In the genomic region with DNA sequence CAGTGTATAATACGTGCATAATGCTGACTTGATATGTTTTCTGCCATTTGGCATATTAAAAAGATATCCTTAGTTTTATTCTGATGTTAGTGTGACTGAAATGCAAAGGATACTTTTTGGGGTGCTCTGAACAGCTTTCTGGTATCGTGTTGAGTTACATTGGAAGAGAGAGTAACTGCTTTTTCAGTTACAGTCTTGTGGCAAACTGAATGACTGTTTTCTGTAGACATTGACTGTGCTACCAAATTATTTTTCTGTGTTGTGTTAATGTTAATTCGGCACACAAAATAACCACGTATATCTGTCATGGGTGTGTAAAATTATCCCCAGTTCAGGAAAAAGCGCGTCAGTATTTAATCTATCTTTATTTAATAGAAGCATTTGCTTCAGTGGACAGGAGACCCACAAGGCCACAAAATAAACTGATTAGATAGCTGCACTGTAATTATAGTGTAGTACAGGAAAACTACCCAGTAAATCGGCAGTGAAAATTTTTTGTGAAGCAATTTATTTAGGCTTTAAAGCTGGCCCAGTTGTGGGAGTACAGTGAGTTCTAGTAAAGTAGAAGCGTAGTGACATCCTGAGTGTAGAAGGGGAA, we compare ENCODE assay signal across 9 cellular contexts. TPM values are rescaled to one million over a fixed set of nuclear protein-coding genes. Genes with fewer than 3 reads are reported as not detected.
DNase-seq lines count a peak whose midpoint lies in the region; ATAC-seq, FAIRE-seq and TF ChIP-seq lines count a peak whose summit lies in the region.
"Had no signal": no experiment of that assay in that cellular context is flagged by ENCODE, and none has a peak within 500 bp of the region (broad histone marks: within the 10 kb centered on the region; RNA-seq: fewer than 3 reads in every experiment).

No MANE protein-coding gene starts in this region.

- no peaks in the 10 kb centered on the region for H3K27me3 Mint-ChIP-seq in stimulated activated naive CD8-positive, alpha-beta T cell treated with anti-CD3 and anti-CD28 coated beads, Interleukin-15, Interleukin-2, amounts not matched to agents 100 ng/mL and 50 ng/mL, for 24 hours
- H3K27me3 Mint-ChIP-seq in activated CD8-positive, alpha-beta T cell treated with anti-CD3 and anti-CD28 coated beads for 36 hours: no peaks in the 10 kb centered on the region

- peak overlapping the region; percentile 93 for H3K4me2 ChIP-seq in keratinocyte (ENCODE audit: control insufficient read depth, extremely low read depth, insufficient read depth, low read depth, low read length)

- H3K79me2 ChIP-seq in keratinocyte (ENCODE audit: control insufficient read depth, insufficient read depth, low read length): peaks cover 62% of the 10 kb centered on the region

- POLR2A ChIA-PET in activated CD8-positive, alpha-beta T cell treated with anti-CD3 and anti-CD28 coated beads for 36 hours (lab: Charles Lee): interaction anchor here (0.9 to 1.6 kb wide), 4 partner anchors 11 to 108 kb away, joined by 3 to 4 read pairs (median 3); no protein-coding TSS in a partner anchor

- TF ChIP-seq CTCF in activated CD8-positive, alpha-beta T cell treated with anti-CD3 and anti-CD28 coated beads for 36 hours (IDR thresholded peaks at IDR 0.05): no peak
- TF ChIP-seq CTCF in keratinocyte (optimal IDR thresholded peaks at IDR 0.05 in 1 of 3, IDR thresholded peaks at IDR 0.05 in 1 of 3, conservative IDR thresholded peaks at IDR 0.05 in 1 of 3; ENCODE audit: extremely low read depth in 1 of 3, insufficient read depth in 2 of 3, low read length in 3 of 3) (no peak), heart right ventricle (IDR thresholded peaks at IDR 0.05) (no peak)

- H3K4me1 ChIP-seq in keratinocyte (ENCODE audit: control insufficient read depth, extremely low read depth, insufficient read depth, low read length): peaks cover 49% of the 10 kb centered on the region
- peaks cover 0 to 46% (median 31%) of the 10 kb centered on the region in 9 donors for H3K4me1 ChIP-seq in heart right ventricle

- dilution Hi-C loops in keratinocyte (cut with MboI; ENCODE audit: extremely low pct_ligation_motif_present, low sequenced_read_pairs): no loop called here

- H3K4me3 Mint-ChIP-seq in stimulated activated naive CD8-positive, alpha-beta T cell treated with anti-CD3 and anti-CD28 coated beads, Interleukin-15, Interleukin-2, amounts not matched to agents 100 ng/mL and 50 ng/mL, for 24 hours: peak overlapping the region; percentile 99
- H3K4me3 Mint-ChIP-seq in activated CD8-positive, alpha-beta T cell treated with anti-CD3 and anti-CD28 coated beads for 36 hours: peak overlapping the region; percentile 96

- peaks cover 62% of the 10 kb centered on the region for H3K4me1 Mint-ChIP-seq in stimulated activated naive CD8-positive, alpha-beta T cell treated with anti-CD3 and anti-CD28 coated beads, Interleukin-15, Interleukin-2, amounts not matched to agents 100 ng/mL and 50 ng/mL, for 24 hours (ENCODE audit: low read depth)
- H3K4me1 Mint-ChIP-seq in activated CD8-positive, alpha-beta T cell treated with anti-CD3 and anti-CD28 coated beads for 36 hours (ENCODE audit: low read depth): peaks cover 53% of the 10 kb centered on the region

- H3K27ac Mint-ChIP-seq in stimulated activated naive CD8-positive, alpha-beta T cell treated with anti-CD3 and anti-CD28 coated beads, Interleukin-15, Interleukin-2, amounts not matched to agents 100 ng/mL and 50 ng/mL, for 24 hours: peak overlapping the region; percentile 85
- peak overlapping the region; percentile 78 for H3K27ac Mint-ChIP-seq in activated CD8-positive, alpha-beta T cell treated with anti-CD3 and anti-CD28 coated beads for 36 hours

- no peaks in the 10 kb centered on the region for H3K9me1 ChIP-seq in keratinocyte (ENCODE audit: control insufficient read depth, extremely low read depth, insufficient read depth, low read length)

- no peak for DNase-seq in stimulated activated naive CD8-positive, alpha-beta T cell treated with anti-CD3 and anti-CD28 coated beads, Interleukin-15, Interleukin-2, amounts not matched to agents 100 U/mL and 50 U/mL, for 24 hours
- DNase-seq in activated CD8-positive, alpha-beta T cell treated with anti-CD3 and anti-CD28 coated beads for 36 hours: no peak
- no peak for DNase-seq in keratinocyte (ENCODE audit: low read depth, low spot score)
- no peak for DNase-seq in nucleus accumbens (lab: John Stamatoyannopoulos, UW)
- no peak for DNase-seq in heart right ventricle
- no peak for DNase-seq in dedifferentiated amniotic fluid mesenchymal stem cell (ENCODE audit: extremely low spot score)
- DNase-seq in RCC 7860 (ENCODE audit: low spot score): no peak

- peaks cover 7% of the 10 kb centered on the region for H4K20me1 ChIP-seq in keratinocyte (ENCODE audit: control insufficient read depth, extremely low read depth, insufficient read depth, low read length)

- 58 to 69% methylated on average over 8 of the region's 8 CpGs for WGBS in heart right ventricle, 2 donors

- no peak for ATAC-seq in stimulated activated naive CD8-positive, alpha-beta T cell treated with anti-CD3 and anti-CD28 coated beads, Interleukin-15, Interleukin-2, amounts not matched to agents 100 U/mL and 50 U/mL, for 24 hours
- ATAC-seq in activated CD8-positive, alpha-beta T cell treated with anti-CD3 and anti-CD28 coated beads for 36 hours: no peak
- ATAC-seq in heart right ventricle: no peak

- H3K9me3 ChIP-seq in keratinocyte (ENCODE audit: control insufficient read depth, low read depth, low read length): no peaks in the 10 kb centered on the region
- no peaks in the 10 kb centered on the region for H3K9me3 ChIP-seq in heart right ventricle
- H3K9me3 ChIP-seq: neutrophil had no signal

- H3K27ac ChIP-seq in keratinocyte (ENCODE audit: control insufficient read depth, insufficient read depth, low read length) (peak overlapping the region; percentile 52), heart right ventricle (no peak overlapping the region)
- H3K27ac ChIP-seq: neutrophil had no signal

- H3K9me3 Mint-ChIP-seq in stimulated activated naive CD8-positive, alpha-beta T cell treated with anti-CD3 and anti-CD28 coated beads, Interleukin-15, Interleukin-2, amounts not matched to agents 100 ng/mL and 50 ng/mL, for 24 hours: peaks cover 5% of the 10 kb centered on the region
- H3K9me3 Mint-ChIP-seq in activated CD8-positive, alpha-beta T cell treated with anti-CD3 and anti-CD28 coated beads for 36 hours: peaks cover 3% of the 10 kb centered on the region

- peak overlapping the region; percentile 58 for H3K9ac ChIP-seq in keratinocyte (ENCODE audit: control insufficient read depth, extremely low read depth, insufficient read depth, low read length)

- peaks cover 37% of the 10 kb centered on the region for H3K36me3 Mint-ChIP-seq in stimulated activated naive CD8-positive, alpha-beta T cell treated with anti-CD3 and anti-CD28 coated beads, Interleukin-15, Interleukin-2, amounts not matched to agents 100 ng/mL and 50 ng/mL, for 24 hours (ENCODE audit: low read depth)
- peaks cover 41% of the 10 kb centered on the region for H3K36me3 Mint-ChIP-seq in activated CD8-positive, alpha-beta T cell treated with anti-CD3 and anti-CD28 coated beads for 36 hours (ENCODE audit: low read depth)

- CTCF ChIA-PET in activated CD8-positive, alpha-beta T cell treated with anti-CD3 and anti-CD28 coated beads for 36 hours (lab: Charles Lee): interaction anchor here (0.9 to 1.3 kb wide), 3 partner anchors 22 to 214 kb away, joined by 3 to 5 read pairs (median 4); no protein-coding TSS in a partner anchor

- no peak overlapping the region for H2AFZ ChIP-seq in keratinocyte (ENCODE audit: control insufficient read depth, low read length)

- no peaks in the 10 kb centered on the region for H3K27me3 ChIP-seq in keratinocyte (ENCODE audit: control insufficient read depth, extremely low read depth, insufficient read depth, low read length)
- no peaks in the 10 kb centered on the region for H3K27me3 ChIP-seq in heart right ventricle

- H3K4me3 ChIP-seq in keratinocyte (ENCODE audit: control insufficient read depth in 2 of 3, extremely low read depth in 1 of 3, insufficient read depth in 2 of 3, low read depth in 1 of 3, low read length in 3 of 3): peak overlapping the region in 2 of 3 experiments; percentile 57 to 61
- H3K4me3 ChIP-seq in heart right ventricle: no peak overlapping the region

- H3K36me3 ChIP-seq in keratinocyte (ENCODE audit: control insufficient read depth in 2 of 2, extremely low read depth in 1 of 2, insufficient read depth in 2 of 2, low read length in 2 of 2) (no peaks in the 10 kb centered on the region), heart right ventricle (no peaks in the 10 kb centered on the region)
- H3K36me3 ChIP-seq: neutrophil had no signal

- intact Hi-C loops in activated CD8-positive, alpha-beta T cell treated with anti-CD3 and anti-CD28 coated beads for 36 hours (cut with micrococcal nuclease): no loop called here
- intact Hi-C loops in heart right ventricle (cut with DNase I): loop anchor here in 1 of 10 donors (10.0 kb wide), 1 partner anchor 130 kb away; a partner anchor contains a TSS

- no peak for FAIRE-seq in keratinocyte (lab: Jason Lieb, UNC)
- FAIRE-seq in RCC 7860 (lab: Jason Lieb, UNC): no peak

RNA-seq across cellular contexts. Expression of a gene that starts 2.5 kb away (rescaled TPM):
- 10 to 100 TPM; 65.5 to 71.1 TPM for total RNA-seq in activated CD8-positive, alpha-beta T cell treated with anti-CD3 and anti-CD28 coated beads for 36 hours
- polyA plus RNA-seq in keratinocyte (62.5 to 98.6 TPM (median 66.9 TPM) in 3 replicates), heart right ventricle (10 to 100 TPM; 10.2 to 23.5 TPM)
- 114 TPM for polyA plus RNA-seq in keratinocyte (2011; ENCODE audit: low read depth)
- polyA plus RNA-seq in keratinocyte (2011; cell fraction: cytosol; rRNA removed): 74.7 and 115 TPM in 2 replicates
- 48.9 and 70.2 TPM in 2 replicates for polyA plus RNA-seq in keratinocyte (2011; cell fraction: nucleus; rRNA removed)
- polyA plus RNA-seq in keratinocyte (2012; ENCODE audit: low replicate concordance): 47.6 and 57.8 TPM in 2 replicates
- polyA minus RNA-seq in keratinocyte: 28.0 to 141 TPM (median 64.1 TPM) in 3 replicates
- polyA minus RNA-seq in keratinocyte (2011; cell fraction: cytosol; rRNA and poly(A)+ RNA removed): 64.7 TPM
- 27.9 and 56.8 TPM in 2 replicates for polyA minus RNA-seq in keratinocyte (2011; cell fraction: nucleus; rRNA and poly(A)+ RNA removed)
- total RNA-seq in heart right ventricle: 10 to 100 TPM; 39.6 to 47.7 (median 42.8) TPM

Comparison
In these comparisons a context has a peak if more than half of its experiments do, and no peak if none do; other contexts are left out.
1. H3K4me3 ChIP-seq: peak in keratinocyte (2 of 3); none in heart right ventricle (0 of 10).